Comparison of ENCODE assay signal across 16 cellular contexts in genomic region chr1:185644531-185644930, GRCh38.
DNase-seq lines count a peak whose midpoint lies in the region; ATAC-seq, FAIRE-seq and TF ChIP-seq lines count a peak whose summit lies in the region.
"Had no signal": no experiment of that assay in that cellular context is flagged by ENCODE, and none has a peak within 500 bp of the region (broad histone marks: within the 10 kb centered on the region; RNA-seq: fewer than 3 reads in every experiment).

No MANE protein-coding gene starts in this region.

- H3K27ac Mint-ChIP-seq in activated CD8-positive, alpha-beta T cell treated with anti-CD3 and anti-CD28 coated beads for 36 hours = no peak overlapping the region
- H3K27ac Mint-ChIP-seq in activated CD8-positive, alpha-beta T cell treated with anti-CD3 and anti-CD28 coated beads, Interleukin-2, amount 10 ng/mL, durations not matched to agents 7 days and 5 days = no peak overlapping the region
- H3K27ac Mint-ChIP-seq in astrocyte (ENCODE audit: unreplicated experiment) = peak overlapping the region; percentile 99
- H3K27ac Mint-ChIP-seq in nephron = peak overlapping the region in 2 of 3 experiments; percentile 44 to 95
- H3K27ac Mint-ChIP-seq: memory B cell had no signal

- no peak overlapping the region for H3K4me2 ChIP-seq in astrocyte (ENCODE audit: low read length)
- H3K4me2 ChIP-seq in MM.1S (ENCODE audit: low read depth, low read length) = no peak overlapping the region

- H3K79me2 ChIP-seq in astrocyte (ENCODE audit: insufficient read depth, low read length) (no peaks in the 10 kb centered on the region), MM.1S (ENCODE audit: low read length) (no peaks in the 10 kb centered on the region)

- peaks cover 33% of the 10 kb centered on the region for H3K4me1 Mint-ChIP-seq in activated CD8-positive, alpha-beta T cell treated with anti-CD3 and anti-CD28 coated beads for 36 hours (ENCODE audit: low read depth)
- H3K4me1 Mint-ChIP-seq in activated CD8-positive, alpha-beta T cell treated with anti-CD3 and anti-CD28 coated beads, Interleukin-2, amount 10 ng/mL, durations not matched to agents 7 days and 5 days (ENCODE audit: low read depth) = peaks cover 38% of the 10 kb centered on the region
- H3K4me1 Mint-ChIP-seq in astrocyte (ENCODE audit: low read depth, unreplicated experiment) = peaks cover 42% of the 10 kb centered on the region
- H3K4me1 Mint-ChIP-seq in nephron = peaks cover 32% of the 10 kb centered on the region

- H3K27me3 Mint-ChIP-seq in activated CD8-positive, alpha-beta T cell treated with anti-CD3 and anti-CD28 coated beads for 36 hours = no peaks in the 10 kb centered on the region
- H3K27me3 Mint-ChIP-seq in activated CD8-positive, alpha-beta T cell treated with anti-CD3 and anti-CD28 coated beads, Interleukin-2, amount 10 ng/mL, durations not matched to agents 7 days and 5 days (ENCODE audit: low read depth) = no peaks in the 10 kb centered on the region
- H3K27me3 Mint-ChIP-seq in astrocyte (ENCODE audit: low read depth, unreplicated experiment) (no peaks in the 10 kb centered on the region), nephron (ENCODE audit: low read depth) (no peaks in the 10 kb centered on the region)
- H3K27me3 Mint-ChIP-seq: memory B cell had no signal

- no peak overlapping the region for H3K4me3 Mint-ChIP-seq in activated CD8-positive, alpha-beta T cell treated with anti-CD3 and anti-CD28 coated beads for 36 hours
- no peak overlapping the region for H3K4me3 Mint-ChIP-seq in activated CD8-positive, alpha-beta T cell treated with anti-CD3 and anti-CD28 coated beads, Interleukin-2, amount 10 ng/mL, durations not matched to agents 7 days and 5 days
- H3K4me3 Mint-ChIP-seq in astrocyte (ENCODE audit: unreplicated experiment) (no peak overlapping the region), nephron (no peak overlapping the region)
- H3K4me3 Mint-ChIP-seq: memory B cell had no signal

- H3K9me3 Mint-ChIP-seq in activated CD8-positive, alpha-beta T cell treated with anti-CD3 and anti-CD28 coated beads for 36 hours = peaks cover 11% of the 10 kb centered on the region
- H3K9me3 Mint-ChIP-seq in activated CD8-positive, alpha-beta T cell treated with anti-CD3 and anti-CD28 coated beads, Interleukin-2, amount 10 ng/mL, durations not matched to agents 7 days and 5 days (ENCODE audit: insufficient read depth) = peaks cover 29% of the 10 kb centered on the region
- peaks cover 13% of the 10 kb centered on the region for H3K9me3 Mint-ChIP-seq in astrocyte (ENCODE audit: unreplicated experiment)
- H3K9me3 Mint-ChIP-seq in nephron = peaks cover 16% of the 10 kb centered on the region

- intact Hi-C loops in activated CD8-positive, alpha-beta T cell treated with anti-CD3 and anti-CD28 coated beads for 36 hours (cut with micrococcal nuclease) = no loop called here

- no peaks in the 10 kb centered on the region for H3K9me2 ChIP-seq in MM.1S (replicated peaks; ENCODE audit: insufficient read depth, low read length)

- H3F3A ChIP-seq in MM.1S (ENCODE audit: insufficient read depth, low read length) = no peaks in the 10 kb centered on the region

- H3K9me3 ChIP-seq in astrocyte (ENCODE audit: insufficient read depth, low read depth, low read length) = peaks cover 5% of the 10 kb centered on the region
- H3K9me3 ChIP-seq in upper lobe of left lung = no peaks in the 10 kb centered on the region
- no peaks in the 10 kb centered on the region for H3K9me3 ChIP-seq in MM.1S (replicated peaks; ENCODE audit: insufficient read depth, low read length)
- H3K9me3 ChIP-seq: ovary, tibial artery had no signal

- H3K36me3 ChIP-seq in astrocyte (ENCODE audit: insufficient read depth, low read length) = no peaks in the 10 kb centered on the region
- no peaks in the 10 kb centered on the region for H3K36me3 ChIP-seq in upper lobe of left lung
- H3K36me3 ChIP-seq in MM.1S (replicated peaks; ENCODE audit: insufficient read depth, low read length) = no peaks in the 10 kb centered on the region
- H3K36me3 ChIP-seq: esophagus squamous epithelium, ovary, tibial artery had no signal

- H3K27me3 ChIP-seq in astrocyte (ENCODE audit: insufficient read depth, low read length) = no peaks in the 10 kb centered on the region
- no peaks in the 10 kb centered on the region for H3K27me3 ChIP-seq in upper lobe of left lung
- H3K27me3 ChIP-seq in MM.1S (replicated peaks; ENCODE audit: insufficient read depth, low read length) = no peaks in the 10 kb centered on the region
- H3K27me3 ChIP-seq: ovary, tibial artery had no signal

- H2AFZ ChIP-seq in astrocyte (ENCODE audit: low read depth, low read length) (no peak overlapping the region), MM.1S (ENCODE audit: low read length) (no peak overlapping the region)

- peaks cover 28% of the 10 kb centered on the region for H3K4me1 ChIP-seq in astrocyte (ENCODE audit: insufficient read depth, low read length)
- peaks cover 4 to 16% (median 12%) of the 10 kb centered on the region in 4 donors for H3K4me1 ChIP-seq in upper lobe of left lung
- no peaks in the 10 kb centered on the region for H3K4me1 ChIP-seq in MM.1S (ENCODE audit: low read length)

- no peaks in the 10 kb centered on the region for H3K36me3 Mint-ChIP-seq in activated CD8-positive, alpha-beta T cell treated with anti-CD3 and anti-CD28 coated beads for 36 hours (ENCODE audit: low read depth)
- peaks cover 46% of the 10 kb centered on the region for H3K36me3 Mint-ChIP-seq in activated CD8-positive, alpha-beta T cell treated with anti-CD3 and anti-CD28 coated beads, Interleukin-2, amount 10 ng/mL, durations not matched to agents 7 days and 5 days (ENCODE audit: low read depth)
- no peaks in the 10 kb centered on the region for H3K36me3 Mint-ChIP-seq in astrocyte (ENCODE audit: low read depth, unreplicated experiment)
- no peaks in the 10 kb centered on the region for H3K36me3 Mint-ChIP-seq in nephron (ENCODE audit: low read depth)

- 69 to 90% methylated on average over 1 of the region's 1 CpG for WGBS in upper lobe of left lung, 2 donors

- no peak for FAIRE-seq in astrocyte (lab: Jason Lieb, UNC)

- H3K9ac ChIP-seq in astrocyte (ENCODE audit: low read length) (no peak overlapping the region), MM.1S (ENCODE audit: low read length) (no peak overlapping the region)

- no peak for TF ChIP-seq POLR2A in upper lobe of left lung (IDR thresholded peaks at IDR 0.05)

- ATAC-seq in activated CD8-positive, alpha-beta T cell treated with anti-CD3 and anti-CD28 coated beads for 36 hours = peak; percentile 79
- no peak for ATAC-seq in activated CD8-positive, alpha-beta T cell treated with anti-CD3 and anti-CD28 coated beads, Interleukin-2, amount 10 ng/mL, durations not matched to agents 7 days and 5 days
- no peak for ATAC-seq in upper lobe of left lung (ENCODE audit: low FRiP score in 2 of 2)

- DNase-seq in activated CD8-positive, alpha-beta T cell treated with anti-CD3 and anti-CD28 coated beads for 36 hours = peak; percentile 65
- DNase-seq in activated CD8-positive, alpha-beta T cell treated with anti-CD3 and anti-CD28 coated beads, Interleukin-2, amount 10 ng/mL, durations not matched to agents 7 days and 5 days = no peak
- DNase-seq in HK-2 (ENCODE audit: unreplicated experiment) = peak; percentile 4
- DNase-seq in astrocyte (ENCODE audit: low read depth) = no peak
- no peak for DNase-seq in SKM-1 treated with dmso at 0.1 percent for 144 hours (lab: John Stamatoyannopoulos, UW; ENCODE audit: unreplicated experiment)
- DNase-seq in upper lobe of left lung = no peak
- no peak for DNase-seq in MM.1S
- DNase-seq: activated CD4-positive, alpha-beta T cell treated with anti-CD3 and anti-CD28 coated beads for 1 hour; activated naive CD4-positive, alpha-beta T cell treated with anti-CD3 and anti-CD28 coated beads, Interleukin-2, amount 50 U/mL, for 16 hours; esophagus squamous epithelium; KBM-7; NCI-H1930; ovary; tibial artery had no signal

- H3K4me3 ChIP-seq in astrocyte (ENCODE audit: insufficient read depth, low read depth, low read length) (no peak overlapping the region), upper lobe of left lung (no peak overlapping the region), MM.1S (ENCODE audit: low read length) (no peak overlapping the region)
- H3K4me3 ChIP-seq: esophagus squamous epithelium, ovary, tibial artery had no signal

- POLR2A ChIA-PET in activated CD8-positive, alpha-beta T cell treated with anti-CD3 and anti-CD28 coated beads for 36 hours (lab: Charles Lee) = interaction anchor here (0.6 to 0.7 kb wide), 2 partner anchors 19 to 327 kb away, joined by 3 read pairs; no protein-coding TSS in a partner anchor
- POLR2A ChIA-PET in activated CD8-positive, alpha-beta T cell treated with anti-CD3 and anti-CD28 coated beads, Interleukin-2, amount 10 ng/mL, durations not matched to agents 7 days and 5 days (lab: Charles Lee) = no interaction called here

- H4K20me1 ChIP-seq in astrocyte (ENCODE audit: insufficient read depth, low read length) (no peaks in the 10 kb centered on the region), MM.1S (ENCODE audit: insufficient read depth, low read length) (no peaks in the 10 kb centered on the region)

- TF ChIP-seq EP300 in upper lobe of left lung (IDR thresholded peaks at IDR 0.05) = no peak

- CTCF ChIA-PET in activated CD8-positive, alpha-beta T cell treated with anti-CD3 and anti-CD28 coated beads for 36 hours (lab: Charles Lee) = no interaction called here
- CTCF ChIA-PET in activated CD8-positive, alpha-beta T cell treated with anti-CD3 and anti-CD28 coated beads, Interleukin-2, amount 10 ng/mL, durations not matched to agents 7 days and 5 days (lab: Charles Lee) = interaction anchor here (0.9 to 1.0 kb wide), 2 partner anchors 9 to 26 kb away, joined by 3 read pairs; no protein-coding TSS in a partner anchor

- H3K27ac ChIP-seq in astrocyte (ENCODE audit: low read depth, low read length) = no peak overlapping the region
- no peak overlapping the region for H3K27ac ChIP-seq in upper lobe of left lung
- no peak overlapping the region for H3K27ac ChIP-seq in MM.1S (ENCODE audit: low read length)
- H3K27ac ChIP-seq: esophagus squamous epithelium, ovary, tibial artery had no signal

- no peak for TF ChIP-seq CTCF in activated CD8-positive, alpha-beta T cell treated with anti-CD3 and anti-CD28 coated beads for 36 hours (IDR thresholded peaks at IDR 0.05)
- TF ChIP-seq CTCF in astrocyte (IDR thresholded peaks at IDR 0.05; ENCODE audit: insufficient read depth, low read depth, low read length) (no peak), nephron (IDR thresholded peaks at IDR 0.05; ENCODE audit: unreplicated experiment in 3 of 3) (no peak), upper lobe of left lung (IDR thresholded peaks at IDR 0.05) (no peak), MM.1S (IDR thresholded peaks at IDR 0.05; ENCODE audit: low read length) (no peak)

Comparison
In these comparisons a context has a peak if more than half of its experiments do, and no peak if none do; other contexts are left out.
1. DNase-seq: peak in activated CD8-positive, alpha-beta T cell treated with anti-CD3 and anti-CD28 coated beads for 36 hours (single experiment) and HK-2 (single experiment); none in activated CD8-positive, alpha-beta T cell treated with anti-CD3 and anti-CD28 coated beads, Interleukin-2, amount 10 ng/mL, durations not matched to agents 7 days and 5 days (single experiment), astrocyte (single experiment), SKM-1 treated with dmso at 0.1 percent for 144 hours (single experiment), upper lobe of left lung (0 of 2) and MM.1S (single experiment).
2. H3K27ac Mint-ChIP-seq: peak in astrocyte (single experiment) and nephron (2 of 3); none in activated CD8-positive, alpha-beta T cell treated with anti-CD3 and anti-CD28 coated beads for 36 hours (single experiment) and activated CD8-positive, alpha-beta T cell treated with anti-CD3 and anti-CD28 coated beads, Interleukin-2, amount 10 ng/mL, durations not matched to agents 7 days and 5 days (single experiment).